In genomic region chr5:67235399-67236110, GRCh38 we compare ENCODE assay signal across 14 cellular contexts. TPM values are rescaled to one million over a fixed set of nuclear protein-coding genes. Genes with fewer than 3 reads are reported as not detected.
DNase-seq lines count a peak whose midpoint lies in the region; ATAC-seq and TF ChIP-seq lines count a peak whose summit lies in the region.
"Had no signal": no experiment of that assay in that cellular context is flagged by ENCODE, and none has a peak within 500 bp of the region (broad histone marks: within the 10 kb centered on the region; RNA-seq: fewer than 3 reads in every experiment).

No MANE protein-coding gene starts in this region.

- H3K27ac Mint-ChIP-seq in activated T-cell treated with anti-CD3 and anti-CD28 coated beads, Interleukin-2, amount 50 U/mL, for 24 hours = no peak overlapping the region
- H3K27ac Mint-ChIP-seq: activated CD8-positive, alpha-beta memory T cell treated with anti-CD3 and anti-CD28 coated beads, Interleukin-2, amount 10 ng/mL, durations not matched to agents 7 days and 5 days; GM23338 had no signal

- no peak overlapping the region for H3K4me3 ChIP-seq in mammary epithelial cell (replicated peaks in 1 of 3; ENCODE audit: insufficient read depth in 1 of 3, low read depth in 2 of 3, low read length in 3 of 3)
- H3K4me3 ChIP-seq in lower lobe of right lung = no peak overlapping the region
- no peak overlapping the region for H3K4me3 ChIP-seq in skeletal muscle tissue (ENCODE audit: low read length in 3 of 3)
- H3K4me3 ChIP-seq: GM23338 had no signal

- H3K9ac ChIP-seq in mammary epithelial cell (ENCODE audit: insufficient read depth, low read length) = no peak overlapping the region
- no peak overlapping the region for H3K9ac ChIP-seq in skeletal muscle tissue (ENCODE audit: low read depth in 1 of 3, low read length in 3 of 3)

- no peaks in the 10 kb centered on the region for H3K9me3 Mint-ChIP-seq in activated T-cell treated with anti-CD3 and anti-CD28 coated beads, Interleukin-2, amount 50 U/mL, for 24 hours

- H3K4me3 Mint-ChIP-seq in activated T-cell treated with anti-CD3 and anti-CD28 coated beads, Interleukin-2, amount 50 U/mL, for 24 hours = no peak overlapping the region
- H3K4me3 Mint-ChIP-seq: activated CD8-positive, alpha-beta memory T cell treated with anti-CD3 and anti-CD28 coated beads, Interleukin-2, amount 10 ng/mL, durations not matched to agents 7 days and 5 days; GM23338 had no signal

- H3K4me1 Mint-ChIP-seq in activated T-cell treated with anti-CD3 and anti-CD28 coated beads, Interleukin-2, amount 50 U/mL, for 24 hours (ENCODE audit: low read depth) = no peaks in the 10 kb centered on the region
- H3K4me1 Mint-ChIP-seq: activated CD8-positive, alpha-beta memory T cell treated with anti-CD3 and anti-CD28 coated beads, Interleukin-2, amount 10 ng/mL, durations not matched to agents 7 days and 5 days had no signal

- TSS peak; percentile 71 for BruUV-seq in mammary epithelial cell (replicated peaks; lab: Mats Ljungman, UMichigan)

- CTCF ChIA-PET in mammary epithelial cell (lab: Charles Lee; ENCODE audit: low non-redundant PET) = no interaction called here

- intact Hi-C loops in mammary epithelial cell (cut with micrococcal nuclease) = no loop called here
- intact Hi-C loops in lower lobe of right lung (cut with DNase I) = no loop called here
- intact Hi-C loops in head of caudate nucleus (cut with DNase I) = no loop called here

- dilution Hi-C loops in mammary epithelial cell (cut with HindIII; ENCODE audit: low sequenced_read_pairs) = no loop called here

- H3K4me2 ChIP-seq in mammary epithelial cell (ENCODE audit: insufficient read depth, low read depth, low read length) = no peak overlapping the region
- H3K4me2 ChIP-seq: GM23338 had no signal

- H3K79me2 ChIP-seq in mammary epithelial cell (ENCODE audit: insufficient read depth, low read length) = no peaks in the 10 kb centered on the region

- peak; percentile 29 for DNase-seq in HT-29 (ENCODE audit: low spot score)
- DNase-seq in mammary epithelial cell = no peak
- DNase-seq in lower lobe of right lung = no peak
- no peak for DNase-seq in NCI-H1436 (lab: John Stamatoyannopoulos, UW)
- no peak for DNase-seq in activated T-cell treated with anti-CD3 and anti-CD28 coated beads, Interleukin-2, amount 50 U/mL, for 24 hours
- no peak for DNase-seq in head of caudate nucleus
- DNase-seq: activated CD8-positive, alpha-beta memory T cell treated with anti-CD3 and anti-CD28 coated beads, Interleukin-2, amount 10 ng/mL, durations not matched to agents 7 days and 5 days; aorta; NCI-H526 treated with DMSO at 0.1 percent for 48 hours; stimulated activated CD4-positive, alpha-beta T cell treated with anti-CD3 and anti-CD28 coated beads, Interleukin-4, amount 100 ng/mL, for 24 hours had no signal

- H4K20me1 ChIP-seq in mammary epithelial cell (ENCODE audit: insufficient read depth, low read length) = no peaks in the 10 kb centered on the region

- H3K36me3 ChIP-seq in mammary epithelial cell (ENCODE audit: insufficient read depth, low read length) = no peaks in the 10 kb centered on the region
- no peaks in the 10 kb centered on the region for H3K36me3 ChIP-seq in lower lobe of right lung
- no peaks in the 10 kb centered on the region for H3K36me3 ChIP-seq in skeletal muscle tissue (ENCODE audit: control insufficient read depth in 3 of 3, insufficient read depth in 3 of 3, low read length in 3 of 3)

- H3K27ac ChIP-seq in mammary epithelial cell (ENCODE audit: insufficient read depth, low read depth, low read length) (no peak overlapping the region), lower lobe of right lung (peak overlapping the region; percentile 70), skeletal muscle tissue (ENCODE audit: low read depth, low read length) (peak overlapping the region; percentile 15)

- no peaks in the 10 kb centered on the region for H3K36me3 Mint-ChIP-seq in activated T-cell treated with anti-CD3 and anti-CD28 coated beads, Interleukin-2, amount 50 U/mL, for 24 hours (ENCODE audit: low read depth)

- ATAC-seq in lower lobe of right lung (peak; percentile 9 to 54), GM21381 (IDR thresholded peaks at IDR 0.05; ENCODE audit: unreplicated experiment) (no peak)
- ATAC-seq: activated CD4-positive, CD25-positive, alpha-beta regulatory T cell treated with anti-CD3 and anti-CD28 coated beads, Interleukin-2, amount 50 U/mL, for 24 hours; activated CD8-positive, alpha-beta memory T cell treated with anti-CD3 and anti-CD28 coated beads, Interleukin-2, amount 10 ng/mL, durations not matched to agents 7 days and 5 days; GM23338 had no signal

- no peaks in the 10 kb centered on the region for H3K27me3 ChIP-seq in mammary epithelial cell (ENCODE audit: insufficient read depth, low read length)
- no peaks in the 10 kb centered on the region for H3K27me3 ChIP-seq in lower lobe of right lung (ENCODE audit: low read depth)
- H3K27me3 ChIP-seq in skeletal muscle tissue (ENCODE audit: control insufficient read depth in 3 of 3, insufficient read depth in 3 of 3, low read length in 3 of 3) = no peaks in the 10 kb centered on the region

- WGBS in mammary epithelial cell (ENCODE audit: low coverage, missing lambda C conversion rate) = 94% methylated on average over 12 of the region's 12 CpGs

- in situ Hi-C loops in mammary epithelial cell (cut with MboI; ENCODE audit: low sequenced_read_pairs in 2 of 2) = loop anchor here (25.0 kb wide), 3 partner anchors 252 to 1027 kb away; no protein-coding TSS in a partner anchor

- no peak for TF ChIP-seq CTCF in mammary epithelial cell (conservative IDR thresholded peaks at IDR 0.05 in 1 of 2, IDR thresholded peaks at IDR 0.05 in 1 of 2; ENCODE audit: extremely low read depth in 1 of 2, insufficient read depth in 1 of 2, low read depth in 1 of 2, low read length in 2 of 2)
- TF ChIP-seq CTCF in lower lobe of right lung (IDR thresholded peaks at IDR 0.05) = no peak

- H3K27me3 Mint-ChIP-seq in activated T-cell treated with anti-CD3 and anti-CD28 coated beads, Interleukin-2, amount 50 U/mL, for 24 hours = no peaks in the 10 kb centered on the region
- H3K27me3 Mint-ChIP-seq: activated CD8-positive, alpha-beta memory T cell treated with anti-CD3 and anti-CD28 coated beads, Interleukin-2, amount 10 ng/mL, durations not matched to agents 7 days and 5 days had no signal

- H2AFZ ChIP-seq in mammary epithelial cell (ENCODE audit: low read depth, low read length) = no peak overlapping the region
- H2AFZ ChIP-seq: GM23338 had no signal

- peaks cover 8% of the 10 kb centered on the region for H3K4me1 ChIP-seq in mammary epithelial cell (ENCODE audit: insufficient read depth, low read length)
- H3K4me1 ChIP-seq in lower lobe of right lung = peaks cover 21% of the 10 kb centered on the region
- H3K4me1 ChIP-seq in skeletal muscle tissue (ENCODE audit: control insufficient read depth in 3 of 3, insufficient read depth in 3 of 3, low read length in 3 of 3) = peaks cover 3 to 6% (median 4%) of the 10 kb centered on the region in 3 donors

- H3K9me3 ChIP-seq in mammary epithelial cell (replicated peaks; ENCODE audit: insufficient read depth, low read length) (no peaks in the 10 kb centered on the region), lower lobe of right lung (no peaks in the 10 kb centered on the region), skeletal muscle tissue (ENCODE audit: control insufficient read depth in 3 of 3, low read length in 3 of 3) (no peaks in the 10 kb centered on the region)

RNA-seq across cellular contexts. Expression of gene CD180, which starts 39.0 kb away (rescaled TPM):
- total RNA-seq in HT-29 (2014; rRNA removed; shearing (Covaris generic)) = not detected in 2 replicates
- total RNA-seq in mammary epithelial cell (under 1 TPM in 1 of 2 donors, not detected in 1; 0.17 TPM), lower lobe of right lung (4.9 TPM), skeletal muscle tissue (1.0 TPM)
- 0.02 TPM for polyA plus RNA-seq in mammary epithelial cell
- not detected for polyA minus RNA-seq in mammary epithelial cell
- total RNA-seq: GM23338 had no signal
- polyA plus RNA-seq: GM23338 had no signal
